Comparison of ENCODE assay signal across 11 cellular contexts in the genomic region with DNA sequence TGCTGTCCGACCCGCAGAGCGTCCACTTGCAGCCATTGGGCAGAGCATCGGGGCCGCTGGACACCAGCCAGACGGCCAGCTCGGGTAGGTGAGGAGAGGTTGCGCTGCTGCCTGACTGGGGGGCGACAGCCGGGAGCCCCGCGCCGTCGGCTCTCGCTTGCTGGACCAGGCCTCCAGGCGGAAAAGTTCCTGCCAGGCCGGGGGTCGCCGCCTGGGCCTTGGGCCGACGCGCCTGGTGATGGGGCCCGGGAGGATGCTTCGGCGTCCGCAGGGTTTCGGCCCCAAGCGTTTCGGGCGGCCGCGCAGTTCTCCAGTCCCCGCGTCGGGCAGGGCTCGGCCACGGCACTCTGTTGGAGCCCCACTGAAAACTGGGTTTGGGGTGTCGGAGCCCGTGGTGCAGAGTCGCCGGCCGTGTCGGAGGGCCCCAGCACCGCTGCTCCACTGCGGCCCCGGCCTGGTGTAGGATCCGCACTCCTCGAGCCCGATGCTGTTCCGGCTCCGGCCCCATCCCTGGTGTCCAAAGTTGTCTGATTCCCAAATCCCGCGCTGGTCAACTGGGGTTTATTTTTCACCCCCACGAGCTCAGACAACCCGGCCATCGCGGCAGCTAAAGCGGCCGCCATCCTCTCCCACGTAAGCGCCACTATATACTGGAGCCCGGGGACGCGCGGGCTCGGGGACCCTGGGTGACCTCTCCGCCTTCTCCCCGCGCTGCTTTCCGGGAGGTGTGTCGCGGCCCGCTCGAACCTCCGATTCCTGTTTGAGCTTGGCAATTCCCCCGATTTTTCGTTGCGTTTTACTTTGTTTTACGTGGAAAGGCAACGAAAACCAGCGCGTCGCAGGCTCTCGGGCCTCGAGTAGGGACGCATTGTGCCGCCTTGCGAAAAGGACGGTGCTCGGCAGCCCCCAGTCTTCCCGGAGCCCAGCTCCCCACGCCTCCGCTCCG. TPM values are rescaled to one million over a fixed set of nuclear protein-coding genes. Genes with fewer than 3 reads are reported as not detected.
DNase-seq lines count a peak whose midpoint lies in the region; ATAC-seq lines count a peak whose summit lies in the region.
"Had no signal": no experiment of that assay in that cellular context is flagged by ENCODE, and none has a peak within 500 bp of the region (broad histone marks: within the 10 kb centered on the region; RNA-seq: fewer than 3 reads in every experiment).

No MANE protein-coding gene starts in this region.

- peak overlapping the region; percentile 79 for H2BK5ac ChIP-seq in neuronal stem cell (ENCODE audit: low read length)

- ATAC-seq in HG03354 (IDR thresholded peaks at IDR 0.05; ENCODE audit: poor library complexity, severe bottlenecking, unreplicated experiment), result no peak
- ATAC-seq in GM21423 (IDR thresholded peaks at IDR 0.05; ENCODE audit: unreplicated experiment), result no peak
- no peak for ATAC-seq in HG02763 (IDR thresholded peaks at IDR 0.05; ENCODE audit: unreplicated experiment)

- H2BK12ac ChIP-seq in neuronal stem cell (ENCODE audit: low read length), result peak overlapping the region; percentile 60

- no peaks in the 10 kb centered on the region for H3K79me1 ChIP-seq in neuronal stem cell (ENCODE audit: low read depth, low read length)

- H4K8ac ChIP-seq in neuronal stem cell (ENCODE audit: low read depth, low read length), result no peak overlapping the region

- peak overlapping the region; percentile 32 for H3K4me3 ChIP-seq in CD8-positive, alpha-beta memory T cell (ENCODE audit: low read length)
- H3K4me3 ChIP-seq in esophagus (ENCODE audit: low read depth in 1 of 2, low read length in 2 of 2) (peak overlapping the region; percentile 0 to 8), neuronal stem cell (ENCODE audit: low read length in 2 of 2) (peak overlapping the region in 1 of 2 donors; percentile 23)

- H3K4ac ChIP-seq in neuronal stem cell (ENCODE audit: low read length), result no peak overlapping the region

- H3K4me2 ChIP-seq in neuronal stem cell (ENCODE audit: insufficient read depth, low read length, poor library complexity, severe bottlenecking), result peak overlapping the region; percentile 46

- H2AK5ac ChIP-seq in neuronal stem cell (ENCODE audit: low read depth, low read length), result peak overlapping the region; percentile 61

- no peak overlapping the region for H3K9ac ChIP-seq in neuronal stem cell (ENCODE audit: low read depth, low read length, poor library complexity)

- H3K4me1 Mint-ChIP-seq in CD8-positive, alpha-beta memory T cell, result peaks cover 15 to 34% (median 16%) of the 10 kb centered on the region in 3 donors

- H3K27ac ChIP-seq in CD8-positive, alpha-beta memory T cell (ENCODE audit: low read depth, low read length), result no peak overlapping the region
- no peak overlapping the region for H3K27ac ChIP-seq in esophagus (ENCODE audit: low read depth in 2 of 2, low read length in 1 of 2)
- H3K27ac ChIP-seq in neuronal stem cell (replicated peaks; ENCODE audit: low read length), result no peak overlapping the region

- H3K36me3 Mint-ChIP-seq in CD8-positive, alpha-beta memory T cell, result no peaks in the 10 kb centered on the region

- H3K36me3 ChIP-seq in CD8-positive, alpha-beta memory T cell (ENCODE audit: insufficient read depth, low read length), result no peaks in the 10 kb centered on the region
- H3K36me3 ChIP-seq in esophagus (ENCODE audit: control insufficient read depth in 2 of 2, insufficient read depth in 2 of 2, low read length in 1 of 2) (no peaks in the 10 kb centered on the region), neuronal stem cell (replicated peaks in 1 of 2; ENCODE audit: control insufficient read depth in 2 of 2, insufficient read depth in 2 of 2, low read length in 2 of 2) (no peaks in the 10 kb centered on the region)

- peaks cover 60 to 79% of the 10 kb centered on the region in 2 donors for H3K27me3 Mint-ChIP-seq in CD8-positive, alpha-beta memory T cell

- peak overlapping the region; percentile 57 for H2BK120ac ChIP-seq in neuronal stem cell (ENCODE audit: low read depth, low read length)

- H2BK15ac ChIP-seq in neuronal stem cell (ENCODE audit: low read length), result peak overlapping the region; percentile 72

- H3K23ac ChIP-seq in neuronal stem cell (ENCODE audit: low read depth, low read length, poor library complexity), result peak overlapping the region; percentile 62

- H3K4me1 ChIP-seq in CD8-positive, alpha-beta memory T cell (ENCODE audit: insufficient read depth, low read length), result peaks cover 6% of the 10 kb centered on the region
- H3K4me1 ChIP-seq in esophagus (ENCODE audit: control insufficient read depth in 2 of 2, insufficient read depth in 2 of 2, low read length in 1 of 2) (peaks cover 11 to 16% of the 10 kb centered on the region in 2 donors), neuronal stem cell (ENCODE audit: control insufficient read depth in 2 of 2, insufficient read depth in 1 of 2, low read depth in 1 of 2, low read length in 2 of 2) (peaks cover 2 to 4% of the 10 kb centered on the region in 2 donors)

- POLR2A ChIA-PET in CD8-positive, alpha-beta memory T cell (lab: Charles Lee), result no interaction called here

- no peaks in the 10 kb centered on the region for H3K9me3 ChIP-seq in CD8-positive, alpha-beta memory T cell (ENCODE audit: low read length)
- H3K9me3 ChIP-seq in esophagus (ENCODE audit: control insufficient read depth in 2 of 2, insufficient read depth in 1 of 2, low read depth in 1 of 2, low read length in 1 of 2) (peaks cover 0 to 2% of the 10 kb centered on the region in 2 donors), neuronal stem cell (replicated peaks in 1 of 2; ENCODE audit: control insufficient read depth in 2 of 2, insufficient read depth in 1 of 2, low read depth in 1 of 2, low read length in 2 of 2) (no peaks in the 10 kb centered on the region)

- peak overlapping the region; percentile 94 for H3K18ac ChIP-seq in neuronal stem cell (ENCODE audit: low read length)

- peak overlapping the region in 6 of 7 donors; percentile 39 to 84 (median 54) for H3K4me3 Mint-ChIP-seq in CD8-positive, alpha-beta memory T cell

- H4K91ac ChIP-seq in neuronal stem cell (ENCODE audit: low read depth, low read length, poor library complexity), result no peak overlapping the region

- H2AFZ ChIP-seq in neuronal stem cell (ENCODE audit: low read length), result peak overlapping the region; percentile 89

- 6% methylated on average over 91 to 94 of the region's 94 CpGs for WGBS in esophagus, 2 donors
- WGBS in neuronal stem cell (ENCODE audit: extremely low coverage in 2 of 2, insufficient read length in 2 of 2, insufficient replicate concordance in 1 of 2), 2 donors, result no CpG with 5 or more reads among the region's 94 CpGs

- no peak overlapping the region for H3K27ac Mint-ChIP-seq in CD8-positive, alpha-beta memory T cell

- H3K9me3 Mint-ChIP-seq in CD8-positive, alpha-beta memory T cell, result peaks cover 0 to 2% (median 0%) of the 10 kb centered on the region in 5 donors

- CTCF ChIA-PET in CD8-positive, alpha-beta memory T cell (lab: Charles Lee), result interaction anchor here (0.9 to 1.7 kb wide), 4 partner anchors 10 to 22 kb away, joined by 3 to 6 read pairs (median 4); no protein-coding TSS in a partner anchor

- H3K27me3 ChIP-seq in CD8-positive, alpha-beta memory T cell (ENCODE audit: insufficient read depth, low read length, poor library complexity, severe bottlenecking), result peaks cover 43% of the 10 kb centered on the region
- H3K27me3 ChIP-seq in esophagus (ENCODE audit: control insufficient read depth in 1 of 2, insufficient read depth in 2 of 2, low read length in 2 of 2), result peaks cover 12 to 46% of the 10 kb centered on the region in 2 donors
- H3K27me3 ChIP-seq in neuronal stem cell (ENCODE audit: control insufficient read depth in 3 of 3, insufficient read depth in 3 of 3, low read depth in 1 of 3, low read length in 3 of 3), result peaks cover 39 to 93% (median 74%) of the 10 kb centered on the region in 3 experiments

- H3K14ac ChIP-seq in neuronal stem cell (ENCODE audit: low read length), result peak overlapping the region; percentile 25

- DNase-seq in CD8-positive, alpha-beta memory T cell, result no peak
- DNase-seq in NCI-H2227 treated with DMSO at 0.1 percent for 48 hours (lab: John Stamatoyannopoulos, UW) (peak; percentile 53), neuronal stem cell (ENCODE audit: low spot score) (no peak), NCI-H2107 (lab: John Stamatoyannopoulos, UW) (no peak)
- DNase-seq: activated CD4-positive, CD25-positive, alpha-beta regulatory T cell; DND-41 had no signal

RNA-seq across cellular contexts. Expression of a gene that starts 0.9 kb away (rescaled TPM):
- not detected for total RNA-seq in CD8-positive, alpha-beta memory T cell
- polyA plus RNA-seq in CD8-positive, alpha-beta memory T cell, result not detected
- not detected for polyA plus RNA-seq in esophagus
- 0.53 TPM for polyA plus RNA-seq in neuronal stem cell (2013, experiment 1 of 2)
- 0.50 TPM for polyA plus RNA-seq in neuronal stem cell (2013, experiment 2 of 2)
- total RNA-seq: mucosa of gallbladder had no signal
